10 cellular contexts compared by ENCODE assay signal in genomic region chr1:27891196-27891889, GRCh38. TPM values are rescaled to one million over a fixed set of nuclear protein-coding genes. Genes with fewer than 3 reads are reported as not detected.
DNase-seq lines count a peak whose midpoint lies in the region; ATAC-seq and TF ChIP-seq lines count a peak whose summit lies in the region.
"Had no signal": no experiment of that assay in that cellular context is flagged by ENCODE, and none has a peak within 500 bp of the region (broad histone marks: within the 10 kb centered on the region; RNA-seq: fewer than 3 reads in every experiment).

No MANE protein-coding gene starts in this region.

- no peaks in the 10 kb centered on the region for H3K79me2 ChIP-seq in ACC112 (ENCODE audit: control insufficient read depth, insufficient read depth, low read length, unreplicated experiment)
- no peaks in the 10 kb centered on the region for H3K79me2 ChIP-seq in SU-DHL-6 (ENCODE audit: insufficient read depth, low read length)

- H4K20me1 ChIP-seq in SU-DHL-6 (ENCODE audit: low read depth, low read length), result no peaks in the 10 kb centered on the region

- intact Hi-C loops in left ventricle myocardium superior (cut with micrococcal nuclease), result no loop called here

- H3K9me3 ChIP-seq in SU-DHL-6 (ENCODE audit: insufficient read depth, low read length), result no peaks in the 10 kb centered on the region

- ATAC-seq in GM19324 (IDR thresholded peaks at IDR 0.05; ENCODE audit: low FRiP score, unreplicated experiment), result peak; percentile 60
- ATAC-seq in left ventricle myocardium superior, result peak; percentile 58

- no peaks in the 10 kb centered on the region for H3K9me2 ChIP-seq in SU-DHL-6 (replicated peaks; ENCODE audit: insufficient read depth, low read length)

- H3K9ac ChIP-seq in SU-DHL-6 (ENCODE audit: low read length), result no peak overlapping the region; the same call in 1 of the 2 replicates

- peak overlapping the region; percentile 14 for H3K4me2 ChIP-seq in SU-DHL-6 (ENCODE audit: low read depth, low read length, poor library complexity, severe bottlenecking)

- H3K27me3 ChIP-seq in ACC112 (ENCODE audit: insufficient read depth, low read length) (no peaks in the 10 kb centered on the region), SU-DHL-6 (ENCODE audit: low read length) (no peaks in the 10 kb centered on the region)

- H3K27ac ChIP-seq in ACC112 (ENCODE audit: low read depth, low read length) (peak overlapping the region; percentile 14; the same call in 1 of the 2 replicates), SU-DHL-6 (ENCODE audit: low read depth, low read length) (peak overlapping the region; percentile 71)

- DNase-seq in left ventricle myocardium superior (no peak), NCI-H1694 (lab: John Stamatoyannopoulos, UW) (no peak), NCI-H82 (lab: John Stamatoyannopoulos, UW) (no peak), T1000 (lab: John Stamatoyannopoulos, UW) (no peak), dermis blood vessel endothelial cell (no peak)

- H2AFZ ChIP-seq in ACC112 (ENCODE audit: low read length, unreplicated experiment) (no peak overlapping the region), SU-DHL-6 (ENCODE audit: low read depth, low read length, severe bottlenecking) (no peak overlapping the region)

- H3F3A ChIP-seq in SU-DHL-6 (ENCODE audit: insufficient read depth), result peaks cover 22% of the 10 kb centered on the region

- H3K36me3 ChIP-seq in ACC112 (ENCODE audit: insufficient read depth, low read length) (peaks cover 38% of the 10 kb centered on the region), SU-DHL-6 (ENCODE audit: low read length) (peaks cover 36% of the 10 kb centered on the region)

- TF ChIP-seq CTCF in SU-DHL-6 (IDR thresholded peaks at IDR 0.05; ENCODE audit: insufficient read depth, low read length, poor library complexity, severe bottlenecking), result no peak

- peaks cover 5% of the 10 kb centered on the region for H3K4me1 ChIP-seq in ACC112 (ENCODE audit: control insufficient read depth, insufficient read depth, low read length, unreplicated experiment)

- H3K4me3 ChIP-seq in ACC112 (ENCODE audit: low read depth, low read length) (no peak overlapping the region), SU-DHL-6 (ENCODE audit: insufficient read depth, low read length, poor library complexity, severe bottlenecking) (no peak overlapping the region)

RNA-seq across cellular contexts. Expression of gene THEMIS2, which starts 19.0 kb away (rescaled TPM):
- total RNA-seq in left ventricle myocardium superior (5.7 TPM), dermis blood vessel endothelial cell (21.8 and 27.9 TPM in 2 replicates)

RNA-seq across cellular contexts. Expression of gene RPA2, which starts 23.0 kb away (rescaled TPM):
- total RNA-seq in left ventricle myocardium superior, result 25.5 TPM
- 33.2 and 50.1 TPM in 2 replicates for total RNA-seq in dermis blood vessel endothelial cell

RNA-seq across cellular contexts. Expression of gene SMPDL3B, which starts 43.5 kb away (rescaled TPM):
- total RNA-seq in left ventricle myocardium superior (not detected), dermis blood vessel endothelial cell (0.68 and 1.6 TPM in 2 replicates)
- total RNA-seq: LHCN-M2, myocyte had no signal
